In genomic region chr7:93228302-93228701, GRCh38 we compare ENCODE assay signal across 8 cellular contexts. TPM values are rescaled to one million over a fixed set of nuclear protein-coding genes. Genes with fewer than 3 reads are reported as not detected.
DNase-seq lines count a peak whose midpoint lies in the region; ATAC-seq and TF ChIP-seq lines count a peak whose summit lies in the region.

No MANE protein-coding gene starts in this region.

- H3K9me3 ChIP-seq in CD4-positive, CD25-positive, alpha-beta regulatory T cell (ENCODE audit: control insufficient read depth in 2 of 2, low read length in 2 of 2): no peaks in the 10 kb centered on the region
- H3K9me3 ChIP-seq in RWPE2 (ENCODE audit: severe bottlenecking): no peaks in the 10 kb centered on the region
- no peaks in the 10 kb centered on the region for H3K9me3 ChIP-seq in endodermal cell (ENCODE audit: control insufficient read depth, low read length)

- H3K9ac ChIP-seq in endodermal cell (ENCODE audit: extremely low read depth, low read length, poor library complexity, severe bottlenecking): no peak overlapping the region

- peaks cover 6 to 25% (median 12%) of the 10 kb centered on the region in 4 donors for H3K4me1 Mint-ChIP-seq in CD4-positive, CD25-positive, alpha-beta regulatory T cell
- H3K4me1 Mint-ChIP-seq in endodermal cell (peaks cover 14% of the 10 kb centered on the region), nephron (peaks cover 7% of the 10 kb centered on the region)

- no peak overlapping the region for H3K4me3 Mint-ChIP-seq in CD4-positive, CD25-positive, alpha-beta regulatory T cell
- no peak overlapping the region for H3K4me3 Mint-ChIP-seq in endodermal cell
- H3K4me3 Mint-ChIP-seq in nephron: no peak overlapping the region

- 35% methylated on average over 2 of the region's 2 CpGs; no CpG with 5 or more reads in 1 of the 2 experiments for WGBS in endodermal cell (ENCODE audit: insufficient coverage in 1 of 2, insufficient read length in 1 of 2), 2 experiments

- peak overlapping the region; percentile 32 for H3K4me3 ChIP-seq in CD4-positive, CD25-positive, alpha-beta regulatory T cell (ENCODE audit: low read depth, low read length)
- no peak overlapping the region for H3K4me3 ChIP-seq in RWPE2 (ENCODE audit: severe bottlenecking)
- H3K4me3 ChIP-seq in endodermal cell (ENCODE audit: low read length): no peak overlapping the region

- H3K36me3 Mint-ChIP-seq in CD4-positive, CD25-positive, alpha-beta regulatory T cell: no peaks in the 10 kb centered on the region
- no peaks in the 10 kb centered on the region for H3K36me3 Mint-ChIP-seq in endodermal cell (ENCODE audit: low read depth)
- no peaks in the 10 kb centered on the region for H3K36me3 Mint-ChIP-seq in nephron (ENCODE audit: low read depth)

- H3K4me1 ChIP-seq in CD4-positive, CD25-positive, alpha-beta regulatory T cell (ENCODE audit: control insufficient read depth, insufficient read depth, low read length, poor library complexity, severe bottlenecking): peaks cover 21% of the 10 kb centered on the region
- H3K4me1 ChIP-seq in RWPE2 (ENCODE audit: insufficient read depth, poor library complexity, severe bottlenecking) (peaks cover 21% of the 10 kb centered on the region), endodermal cell (ENCODE audit: control insufficient read depth, insufficient read depth, low read length) (peaks cover 9% of the 10 kb centered on the region)

- H3K27me3 ChIP-seq in CD4-positive, CD25-positive, alpha-beta regulatory T cell (ENCODE audit: control insufficient read depth, insufficient read depth, low read length): peaks cover 20% of the 10 kb centered on the region
- H3K27me3 ChIP-seq in RWPE2 (ENCODE audit: insufficient read depth, poor library complexity, severe bottlenecking): no peaks in the 10 kb centered on the region
- peaks cover 32% of the 10 kb centered on the region for H3K27me3 ChIP-seq in endodermal cell (ENCODE audit: control insufficient read depth, insufficient read depth, low read length, poor library complexity, severe bottlenecking)

- ATAC-seq in CD4-positive, CD25-positive, alpha-beta regulatory T cell (ENCODE audit: low read depth in 2 of 2): no peak
- ATAC-seq in GM19043 (IDR thresholded peaks at IDR 0.05; ENCODE audit: low read depth, unreplicated experiment) (peak; percentile 20), RWPE2 (ENCODE audit: low read depth) (no peak)

- peak; percentile 94 for TF ChIP-seq CTCF in RWPE2 (IDR thresholded peaks at IDR 0.05; ENCODE audit: poor library complexity, severe bottlenecking)
- TF ChIP-seq CTCF in endodermal cell (conservative IDR thresholded peaks at IDR 0.05): peak; percentile 91
- TF ChIP-seq CTCF in nephron (IDR thresholded peaks at IDR 0.05; ENCODE audit: unreplicated experiment in 3 of 3): peak; percentile 65 to 86 (median 73)

- DNase-seq in CD4-positive, CD25-positive, alpha-beta regulatory T cell: peak; percentile 7 to 81 (median 78)
- peak; percentile 43 for DNase-seq in NCI-H1048 (lab: John Stamatoyannopoulos, UW)
- no peak for DNase-seq in RWPE2 (ENCODE audit: low spot score)
- DNase-seq in endodermal cell: no peak
- DNase-seq in stimulated activated CD4-positive, alpha-beta T cell treated with anti-CD3 and anti-CD28 coated beads, Interleukin-12 subunit alpha, Interleukin-12 subunit beta, amount 100 ng/mL, for 4 hours: no peak
- no peak for DNase-seq in mesenteric fat pad (ENCODE audit: low spot score)

- peak overlapping the region; percentile 47 for H3K27ac ChIP-seq in CD4-positive, CD25-positive, alpha-beta regulatory T cell (ENCODE audit: insufficient read depth, low read length, poor library complexity, severe bottlenecking)
- H3K27ac ChIP-seq in RWPE2 (ENCODE audit: poor library complexity, severe bottlenecking) (no peak overlapping the region), endodermal cell (ENCODE audit: low read depth, low read length) (no peak overlapping the region)

- H3K9me3 Mint-ChIP-seq in CD4-positive, CD25-positive, alpha-beta regulatory T cell: no peaks in the 10 kb centered on the region
- H3K9me3 Mint-ChIP-seq in endodermal cell: no peaks in the 10 kb centered on the region
- H3K9me3 Mint-ChIP-seq in nephron: no peaks in the 10 kb centered on the region

- peak overlapping the region; percentile 44 to 89 (median 69) for H3K27ac Mint-ChIP-seq in CD4-positive, CD25-positive, alpha-beta regulatory T cell
- H3K27ac Mint-ChIP-seq in endodermal cell (no peak overlapping the region), nephron (no peak overlapping the region)

- H3K36me3 ChIP-seq in CD4-positive, CD25-positive, alpha-beta regulatory T cell (ENCODE audit: control insufficient read depth, insufficient read depth, low read length): no peaks in the 10 kb centered on the region
- H3K36me3 ChIP-seq in RWPE2 (ENCODE audit: low read depth) (no peaks in the 10 kb centered on the region), endodermal cell (ENCODE audit: control insufficient read depth, insufficient read depth, low read length) (no peaks in the 10 kb centered on the region)

- H3K27me3 Mint-ChIP-seq in CD4-positive, CD25-positive, alpha-beta regulatory T cell: peaks cover 15% of the 10 kb centered on the region
- H3K27me3 Mint-ChIP-seq in endodermal cell (ENCODE audit: insufficient read depth) (peaks cover 12% of the 10 kb centered on the region), nephron (ENCODE audit: low read depth) (peaks cover 37% of the 10 kb centered on the region)

RNA-seq across cellular contexts. Expression of gene HEPACAM2, which starts 2.0 kb away (rescaled TPM):
- not detected for total RNA-seq in CD4-positive, CD25-positive, alpha-beta regulatory T cell
- polyA plus RNA-seq in CD4-positive, CD25-positive, alpha-beta regulatory T cell: not detected
- total RNA-seq in endodermal cell: not detected
- polyA plus RNA-seq in endodermal cell (2013, experiment 1 of 2): 0.32 TPM
- 0.37 TPM for polyA plus RNA-seq in endodermal cell (2013, experiment 2 of 2)
- not detected for total RNA-seq in mesenteric fat pad

RNA-seq across cellular contexts. Expression of gene VPS50, which starts 3.9 kb away (rescaled TPM):
- 41.2 TPM for total RNA-seq in CD4-positive, CD25-positive, alpha-beta regulatory T cell
- 10 to 100 TPM; 10.2 to 13.5 (median 10.9) TPM for polyA plus RNA-seq in CD4-positive, CD25-positive, alpha-beta regulatory T cell
- 10 to 100 TPM; 13.3 to 14.9 TPM for total RNA-seq in endodermal cell
- 13.0 TPM for polyA plus RNA-seq in endodermal cell (2013, experiment 1 of 2)
- 14.4 TPM for polyA plus RNA-seq in endodermal cell (2013, experiment 2 of 2)
- 14.7 TPM for total RNA-seq in mesenteric fat pad

Comparison
In these comparisons a context has a peak if more than half of its experiments do, and no peak if none do; other contexts are left out.
1. DNase-seq: peak in CD4-positive, CD25-positive, alpha-beta regulatory T cell (3 of 3) and NCI-H1048 (single experiment); none in RWPE2 (single experiment), endodermal cell (single experiment), stimulated activated CD4-positive, alpha-beta T cell treated with anti-CD3 and anti-CD28 coated beads, Interleukin-12 subunit alpha, Interleukin-12 subunit beta, amount 100 ng/mL, for 4 hours (single experiment) and mesenteric fat pad (single experiment).
2. H3K27ac Mint-ChIP-seq: peak in CD4-positive, CD25-positive, alpha-beta regulatory T cell (3 of 3); none in endodermal cell (single experiment) and nephron (0 of 3).
3. Peak in every context shown above with its lines, with median percentiles within 50 percentile points of each other: CTCF ChIP-seq.